ENCODE assay signal across 8 cellular contexts in genomic region chr22:38569972-38570840, GRCh38. TPM values are rescaled to one million over a fixed set of nuclear protein-coding genes. Genes with fewer than 3 reads are reported as not detected.
DNase-seq lines count a peak whose midpoint lies in the region; ATAC-seq and TF ChIP-seq lines count a peak whose summit lies in the region.

TSS of gene DMC1 (minus strand) at chr22:38570183. CDS start at chr22:38568256, 1,927 bp downstream.

- H3K4me3 ChIP-seq in AG04450 (ENCODE audit: low read depth, low read length) (peak within 1 kb of the TSS; percentile 76), fibroblast of mammary gland (ENCODE audit: control insufficient read depth, low read depth, low read length) (peak within 1 kb of the TSS; percentile 78)
- peak within 1 kb of the TSS; percentile 88 for H3K4me3 ChIP-seq in naive thymus-derived CD4-positive, alpha-beta T cell (ENCODE audit: low read length)

- TF ChIP-seq CTCF in AG04450 (IDR thresholded peaks at IDR 0.05; ENCODE audit: low read depth, low read length) (no peak), fibroblast of mammary gland (conservative IDR thresholded peaks at IDR 0.05; ENCODE audit: control insufficient read depth, insufficient read depth, low read depth, low read length) (no peak)

- CTCF ChIA-PET in AG04450 (lab: Charles Lee): interaction anchor here (0.7 to 3.2 kb wide), 4 partner anchors 82 to 1281 kb away, joined by 4 to 23 read pairs (median 8); no protein-coding TSS in a partner anchor
- CTCF ChIA-PET in naive thymus-derived CD4-positive, alpha-beta T cell (lab: Charles Lee): interaction anchor here (1.1 to 4.4 kb wide), 2 partner anchors 79 to 517 kb away, joined by 4 to 22 read pairs; no protein-coding TSS in a partner anchor

- H3K36me3 ChIP-seq in naive thymus-derived CD4-positive, alpha-beta T cell (ENCODE audit: control insufficient read depth in 2 of 3, insufficient read depth in 3 of 3, low read length in 3 of 3): no peaks in the 10 kb centered on the region

- in situ Hi-C loops in KBM-7 (cut with MboI; ENCODE audit: low pct_unique_long_range_greater_than_20kb, low sequenced_read_pairs): no loop called here

- intact Hi-C loops in naive thymus-derived CD4-positive, alpha-beta T cell (cut with micrococcal nuclease): loop anchor here (1.0 to 10.0 kb wide), 16 partner anchors 38 to 617 kb away; partner anchors contain the start of genes CBY1 (in 2 of the 2), DDX17 (in 2 of the 2), FAM227A (in 2 of the 2) and PLA2G6 (in 2 of the 2)

- H3K4me1 Mint-ChIP-seq in activated T-helper 17 cell treated with anti-CD3 and anti-CD28 coated beads, Interleukin-2, amount 50 U/mL, for 72 hours: no peaks in the 10 kb centered on the region
- H3K4me1 Mint-ChIP-seq in naive thymus-derived CD4-positive, alpha-beta T cell: peaks cover 7 to 21% (median 17%) of the 10 kb centered on the region in 7 donors
- H3K4me1 Mint-ChIP-seq in stimulated activated effector memory CD8-positive, alpha-beta T cell treated with anti-CD3 and anti-CD28 coated beads, Interleukin-12 subunit alpha, Interleukin-12 subunit beta, amount 100 ng/mL, for 72 hours: peaks cover 14% of the 10 kb centered on the region

- no peaks in the 10 kb centered on the region for H3K9me3 Mint-ChIP-seq in activated T-helper 17 cell treated with anti-CD3 and anti-CD28 coated beads, Interleukin-2, amount 50 U/mL, for 72 hours
- no peaks in the 10 kb centered on the region for H3K9me3 Mint-ChIP-seq in naive thymus-derived CD4-positive, alpha-beta T cell
- H3K9me3 Mint-ChIP-seq in stimulated activated effector memory CD8-positive, alpha-beta T cell treated with anti-CD3 and anti-CD28 coated beads, Interleukin-12 subunit alpha, Interleukin-12 subunit beta, amount 100 ng/mL, for 72 hours: no peaks in the 10 kb centered on the region

- no peaks in the 10 kb centered on the region for H3K27me3 Mint-ChIP-seq in activated T-helper 17 cell treated with anti-CD3 and anti-CD28 coated beads, Interleukin-2, amount 50 U/mL, for 72 hours
- H3K27me3 Mint-ChIP-seq in naive thymus-derived CD4-positive, alpha-beta T cell: peaks cover 0 to 7% (median 0%) of the 10 kb centered on the region in 5 donors

- DNase-seq in AG04450 (ENCODE audit: low read depth, low spot score) (no peak), KBM-7 (peak; percentile 81), RPMI8226 (peak; percentile 98), fibroblast of mammary gland (ENCODE audit: low read depth) (peak; percentile 82)
- peak; percentile 77 to 96 (median 89) for DNase-seq in naive thymus-derived CD4-positive, alpha-beta T cell
- DNase-seq in stimulated activated effector memory CD8-positive, alpha-beta T cell treated with anti-CD3 and anti-CD28 coated beads, Interleukin-12 subunit alpha, Interleukin-12 subunit beta, amount 100 ng/mL, for 72 hours (ENCODE audit: low spot score in 2 of 2): peak; percentile 88 to 93

- peak; percentile 90 for ATAC-seq in activated T-helper 17 cell treated with anti-CD3 and anti-CD28 coated beads, Interleukin-2, amount 50 U/mL, for 72 hours (replicated peaks)
- ATAC-seq in naive thymus-derived CD4-positive, alpha-beta T cell: peak; percentile 99
- peak; percentile 90 for ATAC-seq in stimulated activated effector memory CD8-positive, alpha-beta T cell treated with anti-CD3 and anti-CD28 coated beads, Interleukin-12 subunit alpha, Interleukin-12 subunit beta, amount 100 ng/mL, for 72 hours

- no peaks in the 10 kb centered on the region; the same call in 1 of the 2 replicates for H3K9me3 ChIP-seq in AG04450 (ENCODE audit: control insufficient read depth, insufficient read depth, low read length)
- no peaks in the 10 kb centered on the region for H3K9me3 ChIP-seq in naive thymus-derived CD4-positive, alpha-beta T cell (ENCODE audit: control insufficient read depth in 2 of 3, low read length in 3 of 3)

- no peaks in the 10 kb centered on the region for H3K36me3 Mint-ChIP-seq in activated T-helper 17 cell treated with anti-CD3 and anti-CD28 coated beads, Interleukin-2, amount 50 U/mL, for 72 hours (ENCODE audit: low read depth)
- H3K36me3 Mint-ChIP-seq in naive thymus-derived CD4-positive, alpha-beta T cell: no peaks in the 10 kb centered on the region
- H3K36me3 Mint-ChIP-seq in stimulated activated effector memory CD8-positive, alpha-beta T cell treated with anti-CD3 and anti-CD28 coated beads, Interleukin-12 subunit alpha, Interleukin-12 subunit beta, amount 100 ng/mL, for 72 hours: no peaks in the 10 kb centered on the region

- peaks cover 7 to 8% of the 10 kb centered on the region in 2 donors for H3K4me1 ChIP-seq in naive thymus-derived CD4-positive, alpha-beta T cell (ENCODE audit: control insufficient read depth in 2 of 2, insufficient read depth in 2 of 2, low read length in 2 of 2)

- peak; percentile 57 for TF ChIP-seq POLR2A in GM19099 (IDR thresholded peaks at IDR 0.05; ENCODE audit: extremely low read depth, insufficient read length, low read depth)

- peak within 1 kb of the TSS; percentile 90 for H3K4me3 Mint-ChIP-seq in activated T-helper 17 cell treated with anti-CD3 and anti-CD28 coated beads, Interleukin-2, amount 50 U/mL, for 72 hours
- H3K4me3 Mint-ChIP-seq in naive thymus-derived CD4-positive, alpha-beta T cell: peak within 1 kb of the TSS; percentile 89 to 94 (median 92)
- H3K4me3 Mint-ChIP-seq in stimulated activated effector memory CD8-positive, alpha-beta T cell treated with anti-CD3 and anti-CD28 coated beads, Interleukin-12 subunit alpha, Interleukin-12 subunit beta, amount 100 ng/mL, for 72 hours: peak within 1 kb of the TSS; percentile 90

- POLR2A ChIA-PET in AG04450 (lab: Yijun Ruan, JAX): interaction anchor here (0.5 kb wide), 1 partner anchor 93 kb away, joined by 4 read pairs; no protein-coding TSS in a partner anchor
- POLR2A ChIA-PET in naive thymus-derived CD4-positive, alpha-beta T cell (lab: Charles Lee): interaction anchor here (1.0 to 2.0 kb wide), 7 partner anchors 18 to 518 kb away, joined by 3 to 6 read pairs (median 3); partner anchors contain the start of gene PICK1

- H3K27ac ChIP-seq in AG04450 (ENCODE audit: low read depth, low read length): peak within 1 kb of the TSS; percentile 13
- H3K27ac ChIP-seq in naive thymus-derived CD4-positive, alpha-beta T cell (ENCODE audit: low read depth, low read length): peak within 1 kb of the TSS; percentile 87

- H3K27ac Mint-ChIP-seq in activated T-helper 17 cell treated with anti-CD3 and anti-CD28 coated beads, Interleukin-2, amount 50 U/mL, for 72 hours: peak within 1 kb of the TSS; percentile 88
- peak within 1 kb of the TSS; percentile 75 to 94 (median 91) for H3K27ac Mint-ChIP-seq in naive thymus-derived CD4-positive, alpha-beta T cell
- peak within 1 kb of the TSS; percentile 98 for H3K27ac Mint-ChIP-seq in stimulated activated effector memory CD8-positive, alpha-beta T cell treated with anti-CD3 and anti-CD28 coated beads, Interleukin-12 subunit alpha, Interleukin-12 subunit beta, amount 100 ng/mL, for 72 hours

- H3K27me3 ChIP-seq in AG04450 (ENCODE audit: control insufficient read depth, insufficient read depth, low read length): peaks cover 2% of the 10 kb centered on the region
- H3K27me3 ChIP-seq in naive thymus-derived CD4-positive, alpha-beta T cell (ENCODE audit: control insufficient read depth in 2 of 2, insufficient read depth in 2 of 2, low read length in 2 of 2): no peaks in the 10 kb centered on the region

RNA-seq across cellular contexts. Expression of gene DMC1, which starts in this region (rescaled TPM):
- polyA plus RNA-seq in AG04450 (2011; rRNA removed): 0.29 and 0.89 TPM in 2 replicates
- 0.32 and 0.35 TPM in 2 replicates for polyA minus RNA-seq in AG04450 (2011; rRNA and poly(A)+ RNA removed)
- 10 to 100 TPM; 10.8 to 13.2 TPM for total RNA-seq in activated T-helper 17 cell treated with anti-CD3 and anti-CD28 coated beads, Interleukin-2, amount 50 U/mL, for 72 hours
- total RNA-seq in naive thymus-derived CD4-positive, alpha-beta T cell: 1 to 10 TPM in 1 of 5 experiments, under 1 TPM in 3, not detected in 1; 0.32 to 7.4 (median 0.65) TPM
- polyA plus RNA-seq in naive thymus-derived CD4-positive, alpha-beta T cell: under 1 TPM in 1 of 2 donors, not detected in 1; 0.13 TPM
